ENCODE assay signal across 1 cellular context in the genomic region with DNA sequence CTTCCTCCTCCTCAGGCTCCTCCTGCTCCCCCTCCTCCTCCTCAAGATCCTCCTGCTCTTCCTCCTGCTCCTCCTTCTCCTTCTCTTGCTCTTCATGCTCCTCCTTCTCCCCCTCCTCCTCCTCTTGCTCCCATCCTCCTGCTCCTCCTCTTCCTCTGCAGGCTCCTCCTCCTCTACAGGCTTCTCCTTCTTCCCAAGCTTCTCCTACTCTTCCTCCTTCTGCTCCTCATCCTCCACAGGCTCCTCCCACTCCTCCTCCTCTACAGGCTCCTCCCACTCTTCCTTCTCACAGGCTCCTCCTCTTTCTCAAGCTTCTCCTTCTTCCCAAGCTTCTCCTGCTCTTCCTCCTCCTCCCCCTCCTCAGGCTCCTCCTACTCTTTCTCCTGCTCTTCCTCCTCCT.
TF ChIP-seq lines count a peak whose summit lies in the region.

No MANE protein-coding gene starts in this region.

TF ChIP-seq in HEK293, 187 proteins besides CTCF, POLR2A, EP300 and RAD21:
- TF ChIP-seq ZNF394 (tag by site-specific recombination; IDR thresholded peaks at IDR 0.05; ENCODE audit: borderline replicate concordance) (peak; percentile 80), OSR2 (tag by site-specific recombination; IDR thresholded peaks at IDR 0.05) (no peak), SP3 (tag by site-specific recombination; IDR thresholded peaks at IDR 0.05) (peak; percentile 66), ZFHX2 (tag by site-specific recombination; conservative IDR thresholded peaks at IDR 0.05) (peak; percentile 72), EGR2 (tag by site-specific recombination; IDR thresholded peaks at IDR 0.05; ENCODE audit: low read depth) (peak; percentile 90; the same call in 1 of the 2 replicates), ZNF366 (tag by site-specific recombination; conservative IDR thresholded peaks at IDR 0.05) (no peak), ZNF623 (tag by site-specific recombination; IDR thresholded peaks at IDR 0.05) (no peak)
- TF ChIP-seq, protein P1, sequence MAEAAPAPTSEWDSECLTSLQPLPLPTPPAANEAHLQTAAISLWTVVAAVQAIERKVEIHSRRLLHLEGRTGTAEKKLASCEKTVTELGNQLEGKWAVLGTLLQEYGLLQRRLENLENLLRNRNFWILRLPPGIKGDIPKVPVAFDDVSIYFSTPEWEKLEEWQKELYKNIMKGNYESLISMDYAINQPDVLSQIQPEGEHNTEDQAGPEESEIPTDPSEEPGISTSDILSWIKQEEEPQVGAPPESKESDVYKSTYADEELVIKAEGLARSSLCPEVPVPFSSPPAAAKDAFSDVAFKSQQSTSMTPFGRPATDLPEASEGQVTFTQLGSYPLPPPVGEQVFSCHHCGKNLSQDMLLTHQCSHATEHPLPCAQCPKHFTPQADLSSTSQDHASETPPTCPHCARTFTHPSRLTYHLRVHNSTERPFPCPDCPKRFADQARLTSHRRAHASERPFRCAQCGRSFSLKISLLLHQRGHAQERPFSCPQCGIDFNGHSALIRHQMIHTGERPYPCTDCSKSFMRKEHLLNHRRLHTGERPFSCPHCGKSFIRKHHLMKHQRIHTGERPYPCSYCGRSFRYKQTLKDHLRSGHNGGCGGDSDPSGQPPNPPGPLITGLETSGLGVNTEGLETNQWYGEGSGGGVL (tag by site-specific recombination; IDR thresholded peaks at IDR 0.05) = peak; percentile 14; the same call in 1 of the 2 replicates
- TF ChIP-seq, protein P2, sequence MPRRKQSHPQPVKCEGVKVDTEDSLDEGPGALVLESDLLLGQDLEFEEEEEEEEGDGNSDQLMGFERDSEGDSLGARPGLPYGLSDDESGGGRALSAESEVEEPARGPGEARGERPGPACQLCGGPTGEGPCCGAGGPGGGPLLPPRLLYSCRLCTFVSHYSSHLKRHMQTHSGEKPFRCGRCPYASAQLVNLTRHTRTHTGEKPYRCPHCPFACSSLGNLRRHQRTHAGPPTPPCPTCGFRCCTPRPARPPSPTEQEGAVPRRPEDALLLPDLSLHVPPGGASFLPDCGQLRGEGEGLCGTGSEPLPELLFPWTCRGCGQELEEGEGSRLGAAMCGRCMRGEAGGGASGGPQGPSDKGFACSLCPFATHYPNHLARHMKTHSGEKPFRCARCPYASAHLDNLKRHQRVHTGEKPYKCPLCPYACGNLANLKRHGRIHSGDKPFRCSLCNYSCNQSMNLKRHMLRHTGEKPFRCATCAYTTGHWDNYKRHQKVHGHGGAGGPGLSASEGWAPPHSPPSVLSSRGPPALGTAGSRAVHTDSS (tag by site-specific recombination; IDR thresholded peaks at IDR 0.05) = peak; percentile 65
